27 cellular contexts compared by ENCODE assay signal in the genomic region with DNA sequence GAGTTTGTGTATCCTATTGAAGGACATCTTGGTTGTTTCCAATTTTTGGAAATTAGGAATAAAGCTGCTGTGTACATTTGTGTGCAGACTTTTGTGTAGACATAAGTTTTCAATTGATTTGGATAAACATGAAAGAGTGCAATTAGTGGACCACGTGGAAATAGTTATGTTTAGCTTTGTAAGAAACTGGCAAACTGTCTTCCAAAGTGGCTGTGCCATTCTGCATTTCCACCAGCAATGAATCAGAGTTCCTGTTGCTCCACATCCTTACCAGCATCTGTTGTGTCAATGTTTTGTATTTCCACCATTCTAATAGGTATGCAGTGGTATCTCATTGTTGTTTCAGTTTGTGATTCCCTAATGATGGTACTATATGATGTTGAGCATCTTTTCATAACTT. TPM values are rescaled to one million over a fixed set of nuclear protein-coding genes. Genes with fewer than 3 reads are reported as not detected.
"Had no signal": no experiment of that assay in that cellular context is flagged by ENCODE, and none has a peak within 500 bp of the region (broad histone marks: within the 10 kb centered on the region; RNA-seq: fewer than 3 reads in every experiment).

No MANE protein-coding gene starts in this region.

- DNase-seq: nephron progenitor cell; nucleus accumbens; pancreas; right cardiac atrium; right lobe of liver; sigmoid colon; small intestine; stimulated activated CD4-positive, alpha-beta T cell treated with anti-CD3 and anti-CD28 coated beads, Interleukin-15, amount 100 ng/mL, for 24 hours; stimulated activated CD4-positive, alpha-beta T cell treated with anti-CD3 and anti-CD28 coated beads, Interleukin-2, amount 100 ng/mL, for 24 hours; stimulated activated CD4-positive, alpha-beta T cell treated with anti-CD3 and anti-CD28 coated beads, Interleukin-2, amount 100 ng/mL, for 48 hours; stimulated activated CD4-positive, alpha-beta T cell treated with anti-CD3 and anti-CD28 coated beads, Interleukin-4, amount 100 ng/mL, for 24 hours; stimulated activated naive B cell treated with anti-CD40 and anti-IgM and Interleukin-4, amounts not matched to agents 10 μg/mL and 1 μg/mL and 100 μg/mL, for 72 hours; stimulated activated naive CD4-positive, alpha-beta T cell treated with Interleukin-2 at 50 U/mL for 16 hours; stomach; thyroid gland; upper lobe of left lung had no signal

- H3K9me3 ChIP-seq: neutrophil, pancreas, prostate gland, right lobe of liver, sigmoid colon, stomach, thoracic aorta, thyroid gland, tibial nerve, upper lobe of left lung, vagina had no signal

- H3K27me3 ChIP-seq: neutrophil, pancreas, right lobe of liver, sigmoid colon, stomach, thyroid gland, tibial nerve, upper lobe of left lung, vagina had no signal

- H3K27ac ChIP-seq: neutrophil, pancreas, prostate gland, right lobe of liver, sigmoid colon, stomach, thoracic aorta, thyroid gland, tibial nerve, upper lobe of left lung, vagina had no signal

- H3K4me3 ChIP-seq: pancreas, prostate gland, right lobe of liver, sigmoid colon, stomach, thoracic aorta, thyroid gland, tibial nerve, upper lobe of left lung, vagina had no signal

- FAIRE-seq: small intestine, urothelium cell line had no signal

- ATAC-seq: natural killer cell treated with Interleukin-12 subunit alpha and Interleukin-12 subunit beta and Interleukin-15 and Interleukin-18, amount 100 ng/mL, for 72 hours; pancreas; right cardiac atrium; right lobe of liver; stimulated activated effector memory CD8-positive, alpha-beta T cell treated with anti-CD3 and anti-CD28 coated beads, Interleukin-12 subunit alpha, Interleukin-12 subunit beta, amount 100 ng/mL, for 72 hours; stimulated activated naive B cell treated with anti-CD40 and anti-IgM and Interleukin-4, amounts not matched to agents 10 μg/mL and 1 μg/mL and 100 μg/mL, for 72 hours had no signal

- H3K36me3 ChIP-seq: neutrophil, pancreas, prostate gland, right lobe of liver, sigmoid colon, stomach, thoracic aorta, thyroid gland, tibial nerve, upper lobe of left lung, vagina had no signal

- H3K4me1 ChIP-seq: pancreas, prostate gland, right lobe of liver, sigmoid colon, stomach, thyroid gland, tibial nerve, upper lobe of left lung, vagina had no signal

RNA-seq across cellular contexts. Expression of a gene that starts 59.2 kb away (rescaled TPM):
- total RNA-seq: natural killer cell treated with Interleukin-12 subunit alpha and Interleukin-12 subunit beta and Interleukin-15 and Interleukin-18, amount 100 ng/mL, for 72 hours; neural crest cell; osteocyte; pulmonary artery endothelial cell had no signal
